In the genomic region with DNA sequence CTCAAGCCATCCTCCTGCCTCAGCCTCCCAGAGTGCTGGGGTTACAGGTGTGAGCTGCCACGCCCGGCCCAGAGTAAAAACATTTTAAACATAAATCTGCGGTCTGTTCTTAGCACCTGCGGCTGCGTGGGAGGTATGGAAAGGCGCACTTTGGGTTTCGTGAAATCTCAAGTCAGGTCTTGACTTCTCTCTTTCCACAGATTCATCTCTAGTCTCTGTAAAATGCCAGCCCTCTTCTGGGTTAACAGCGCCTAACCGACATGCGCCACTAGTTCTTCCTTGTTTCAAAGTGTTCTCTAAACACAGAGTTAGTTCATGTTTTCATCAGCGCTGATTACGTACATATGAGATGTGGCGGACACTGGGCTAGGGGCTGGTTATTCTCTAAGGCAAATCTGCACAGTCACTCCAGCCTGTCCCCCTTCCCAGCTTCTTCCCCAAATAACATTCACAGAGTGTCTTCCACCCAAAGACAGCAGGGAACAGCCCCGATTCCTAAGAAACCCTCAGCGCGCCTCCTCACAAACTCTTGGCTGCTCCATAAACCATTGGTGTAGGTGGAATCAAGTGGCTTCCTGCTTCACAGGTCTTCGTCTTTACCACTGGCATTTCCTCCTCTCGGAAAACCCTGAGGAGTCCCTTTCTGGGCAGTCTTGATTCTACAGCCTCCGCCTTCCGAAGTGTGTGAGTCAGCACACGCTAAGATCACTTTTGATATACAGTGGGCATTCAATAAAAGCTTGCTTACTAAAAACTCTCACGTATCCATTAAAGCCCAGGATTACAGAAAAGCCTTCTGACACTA, we compare ENCODE assay signal across 8 cellular contexts. TPM values are rescaled to one million over a fixed set of nuclear protein-coding genes. Genes with fewer than 3 reads are reported as not detected.
DNase-seq lines count a peak whose midpoint lies in the region; ATAC-seq and TF ChIP-seq lines count a peak whose summit lies in the region.

No MANE protein-coding gene starts in this region.

- POLR2A ChIA-PET in CD4-positive, alpha-beta T cell (lab: Charles Lee), result interaction anchor here (0.6 to 2.1 kb wide), 4 partner anchors 31 to 247 kb away, joined by 3 to 7 read pairs (median 4); no protein-coding TSS in a partner anchor

- peak overlapping the region; percentile 67 for H3K4me3 ChIP-seq in mesodermal cell (ENCODE audit: extremely low read depth, insufficient read depth, low read length, poor library complexity, severe bottlenecking)

- CTCF ChIA-PET in CD4-positive, alpha-beta T cell (lab: Charles Lee), result no interaction called here

- peak overlapping the region; percentile 86 for H3K27ac Mint-ChIP-seq in CD4-positive, alpha-beta T cell
- H3K27ac Mint-ChIP-seq in dendritic cell treated with granulocyte-macrophage colony-stimulating factor and Interleukin-4, amounts not matched to agents 40 ng/mL and 50 ng/mL, for 4 days, result peak overlapping the region; percentile 99

- H3K36me3 Mint-ChIP-seq in CD4-positive, alpha-beta T cell (ENCODE audit: low read depth), result peaks cover 33% of the 10 kb centered on the region
- H3K36me3 Mint-ChIP-seq in dendritic cell treated with granulocyte-macrophage colony-stimulating factor and Interleukin-4, amounts not matched to agents 40 ng/mL and 50 ng/mL, for 4 days (ENCODE audit: low read depth), result peaks cover 55% of the 10 kb centered on the region

- peaks cover 34% of the 10 kb centered on the region for H3K4me1 Mint-ChIP-seq in CD4-positive, alpha-beta T cell (ENCODE audit: low read depth)
- H3K4me1 Mint-ChIP-seq in dendritic cell treated with granulocyte-macrophage colony-stimulating factor and Interleukin-4, amounts not matched to agents 40 ng/mL and 50 ng/mL, for 4 days (ENCODE audit: low read depth), result peaks cover 39% of the 10 kb centered on the region

- peak overlapping the region; percentile 72 for H3K27ac ChIP-seq in CD4-positive, alpha-beta T cell (ENCODE audit: low read depth, low read length)
- H3K27ac ChIP-seq in mesodermal cell (ENCODE audit: low read depth, low read length, severe bottlenecking), result peak overlapping the region; percentile 84

- no peaks in the 10 kb centered on the region for H3K9me3 ChIP-seq in CD4-positive, alpha-beta T cell (ENCODE audit: control insufficient read depth, low read length)
- no peaks in the 10 kb centered on the region for H3K9me3 ChIP-seq in mesodermal cell (ENCODE audit: control insufficient read depth, low read length)

- intact Hi-C loops in CD4-positive, alpha-beta T cell (cut with DNase I, micrococcal nuclease), result loop anchor here (5.0 to 10.0 kb wide), 2 partner anchors 46 to 774 kb away; partner anchors contain the start of gene MTMR6 (in 1 of the 2)
- intact Hi-C loops in dendritic cell treated with granulocyte-macrophage colony-stimulating factor and Interleukin-4, amounts not matched to agents 40 ng/mL and 50 ng/mL, for 4 days (cut with micrococcal nuclease), result loop anchor here (5.0 to 10.0 kb wide), 3 partner anchors 171 to 934 kb away; partner anchors contain the start of gene ATP12A

- TF ChIP-seq CTCF in CD4-positive, alpha-beta T cell (IDR thresholded peaks at IDR 0.05), result no peak

- H3K36me3 ChIP-seq in mesodermal cell (ENCODE audit: control insufficient read depth, insufficient read depth, low read length), result peaks cover 16% of the 10 kb centered on the region

- peaks cover 7% of the 10 kb centered on the region for H3K4me1 ChIP-seq in mesodermal cell (ENCODE audit: control insufficient read depth, insufficient read depth, low read length, poor library complexity, severe bottlenecking)

- no peaks in the 10 kb centered on the region for H3K27me3 ChIP-seq in CD4-positive, alpha-beta T cell (ENCODE audit: control insufficient read depth, insufficient read depth, low read length)

- H3K9me3 Mint-ChIP-seq in CD4-positive, alpha-beta T cell, result no peaks in the 10 kb centered on the region
- H3K9me3 Mint-ChIP-seq in dendritic cell treated with granulocyte-macrophage colony-stimulating factor and Interleukin-4, amounts not matched to agents 40 ng/mL and 50 ng/mL, for 4 days, result peaks cover 6% of the 10 kb centered on the region

- no peaks in the 10 kb centered on the region for H3K27me3 Mint-ChIP-seq in CD4-positive, alpha-beta T cell
- H3K27me3 Mint-ChIP-seq in dendritic cell treated with granulocyte-macrophage colony-stimulating factor and Interleukin-4, amounts not matched to agents 40 ng/mL and 50 ng/mL, for 4 days, result peaks cover 4% of the 10 kb centered on the region

- DNase-seq in CD4-positive, alpha-beta T cell, result peak in 7 of 10 experiments; percentile 1 to 26 (median 14)
- peak; percentile 73 for DNase-seq in LHCN-M2 (ENCODE audit: low read depth)
- DNase-seq in activated CD4-positive, CD25-positive, alpha-beta regulatory T cell treated with anti-CD3 and anti-CD28 coated beads, Interleukin-2, amount 50 U/mL, for 72 hours, result peak; percentile 64
- peak; percentile 84 for DNase-seq in stimulated activated CD8-positive, alpha-beta memory T cell treated with anti-CD3 and anti-CD28 coated beads, Interleukin-4, amount 100 ng/mL, for 48 hours
- DNase-seq in midbrain (lab: John Stamatoyannopoulos, UW), result no peak

- peak overlapping the region; percentile 88 for H3K4me3 Mint-ChIP-seq in CD4-positive, alpha-beta T cell
- H3K4me3 Mint-ChIP-seq in dendritic cell treated with granulocyte-macrophage colony-stimulating factor and Interleukin-4, amounts not matched to agents 40 ng/mL and 50 ng/mL, for 4 days, result peak overlapping the region; percentile 92

- peak; percentile 55 for ATAC-seq in CD4-positive, alpha-beta T cell (ENCODE audit: poor library complexity)
- peak; percentile 42 for ATAC-seq in GM21528 (IDR thresholded peaks at IDR 0.05; ENCODE audit: low FRiP score, unreplicated experiment)

- WGBS in mesodermal cell (ENCODE audit: insufficient coverage in 2 of 2), 2 experiments, result 61 to 64% methylated on average over 21 of the region's 22 CpGs

RNA-seq across cellular contexts. Expression of gene PARP4, which starts 1.4 kb away (rescaled TPM):
- 10 to 100 TPM; 29.5 to 29.6 TPM for total RNA-seq in CD4-positive, alpha-beta T cell
- 47.8 and 65.0 TPM in 2 replicates for total RNA-seq in LHCN-M2 (2014; rRNA removed)
- 19.2 TPM for polyA plus RNA-seq in LHCN-M2 (2012)
- polyA plus RNA-seq in mesodermal cell (2013, experiment 1 of 2), result 37.0 TPM
- polyA plus RNA-seq in mesodermal cell (2013, experiment 2 of 2), result 36.8 TPM
